In genomic region chr5:145960848-145961600, GRCh38 we compare ENCODE assay signal across 24 cellular contexts. TPM values are rescaled to one million over a fixed set of nuclear protein-coding genes. Genes with fewer than 3 reads are reported as not detected.
DNase-seq lines count a peak whose midpoint lies in the region; ATAC-seq and TF ChIP-seq lines count a peak whose summit lies in the region.
"Had no signal": no experiment of that assay in that cellular context is flagged by ENCODE, and none has a peak within 500 bp of the region (broad histone marks: within the 10 kb centered on the region; RNA-seq: fewer than 3 reads in every experiment).

No MANE protein-coding gene starts in this region.

- H3K4me2 ChIP-seq in hepatocyte = no peak overlapping the region

- TF ChIP-seq CTCF in hepatocyte (IDR thresholded peaks at IDR 0.05; ENCODE audit: poor library complexity) (no peak), upper lobe of right lung (IDR thresholded peaks at IDR 0.05) (no peak)

- CTCF ChIA-PET in activated naive CD4-positive, alpha-beta T cell treated with anti-CD3 and anti-CD28 coated beads for 36 hours (lab: Charles Lee) = no interaction called here
- CTCF ChIA-PET in CD8-positive, alpha-beta memory T cell (lab: Charles Lee) = no interaction called here

- H4K20me1 ChIP-seq in hepatocyte (ENCODE audit: insufficient read depth, poor library complexity, severe bottlenecking) = no peaks in the 10 kb centered on the region

- no peak overlapping the region for H3K4me3 Mint-ChIP-seq in activated naive CD8-positive, alpha-beta T cell
- no peak overlapping the region for H3K4me3 Mint-ChIP-seq in activated naive CD8-positive, alpha-beta T cell treated with anti-CD3 and anti-CD28 coated beads for 36 hours
- no peak overlapping the region for H3K4me3 Mint-ChIP-seq in activated naive CD4-positive, alpha-beta T cell treated with anti-CD3 and anti-CD28 coated beads for 36 hours
- H3K4me3 Mint-ChIP-seq in CD8-positive, alpha-beta memory T cell = no peak overlapping the region
- H3K4me3 Mint-ChIP-seq: activated naive CD8-positive, alpha-beta T cell treated with anti-CD3 and anti-CD28 coated beads, Interleukin-2, amount 10 ng/mL, durations not matched to agents 7 days and 5 days; brain; endodermal cell; T-helper 2 cell treated with Interferon-gamma antibody and Interleukin-4, amounts not matched to agents 5 μg/mL and 100 μg/mL, for 36 hours had no signal

- H3K79me2 ChIP-seq in hepatocyte = peaks cover 75% of the 10 kb centered on the region

- no peaks in the 10 kb centered on the region for H3K9me3 ChIP-seq in hepatocyte (ENCODE audit: low read depth)
- H3K9me3 ChIP-seq in upper lobe of right lung = no peaks in the 10 kb centered on the region
- H3K9me3 ChIP-seq in CD8-positive, alpha-beta memory T cell (ENCODE audit: low read length) = no peaks in the 10 kb centered on the region
- H3K9me3 ChIP-seq: SJSA1 had no signal

- H3K4me1 Mint-ChIP-seq in activated naive CD8-positive, alpha-beta T cell (ENCODE audit: low read depth) = peaks cover 12% of the 10 kb centered on the region
- H3K4me1 Mint-ChIP-seq in activated naive CD8-positive, alpha-beta T cell treated with anti-CD3 and anti-CD28 coated beads for 36 hours = peaks cover 9% of the 10 kb centered on the region
- H3K4me1 Mint-ChIP-seq in activated naive CD4-positive, alpha-beta T cell treated with anti-CD3 and anti-CD28 coated beads for 36 hours (ENCODE audit: low read depth) = no peaks in the 10 kb centered on the region
- no peaks in the 10 kb centered on the region for H3K4me1 Mint-ChIP-seq in CD8-positive, alpha-beta memory T cell
- H3K4me1 Mint-ChIP-seq: activated naive CD8-positive, alpha-beta T cell treated with anti-CD3 and anti-CD28 coated beads, Interleukin-2, amount 10 ng/mL, durations not matched to agents 7 days and 5 days; brain had no signal

- H3K27me3 ChIP-seq in hepatocyte (no peaks in the 10 kb centered on the region), upper lobe of right lung (no peaks in the 10 kb centered on the region)
- no peaks in the 10 kb centered on the region for H3K27me3 ChIP-seq in CD8-positive, alpha-beta memory T cell (ENCODE audit: insufficient read depth, low read length, poor library complexity, severe bottlenecking)
- H3K27me3 ChIP-seq: SJSA1 had no signal

- DNase-seq in activated naive CD8-positive, alpha-beta T cell treated with anti-CD3 and anti-CD28 coated beads for 36 hours = no peak
- DNase-seq in hepatocyte (ENCODE audit: low spot score) (no peak), HT-29 (ENCODE audit: low spot score) (no peak), upper lobe of right lung (no peak)
- DNase-seq in activated naive CD4-positive, alpha-beta T cell treated with anti-CD3 and anti-CD28 coated beads for 36 hours = no peak
- DNase-seq in CD8-positive, alpha-beta memory T cell = no peak
- DNase-seq: activated CD4-positive, alpha-beta T cell treated with anti-CD3 and anti-CD28 coated beads, Interleukin-2, amount 50 U/mL, for 1 hour; activated naive CD8-positive, alpha-beta T cell treated with anti-CD3 and anti-CD28 coated beads, Interleukin-2, amount 10 ng/mL, durations not matched to agents 7 days and 5 days; DND-41; endodermal cell; GOT3; left colon; NCI-H1105; NCI-H2081 treated with DMSO at 0.1 percent for 48 hours; NCI-H446; substantia nigra; WERI-Rb-1 had no signal

- H3K9me3 Mint-ChIP-seq in activated naive CD8-positive, alpha-beta T cell (ENCODE audit: low read depth) = no peaks in the 10 kb centered on the region
- H3K9me3 Mint-ChIP-seq in activated naive CD8-positive, alpha-beta T cell treated with anti-CD3 and anti-CD28 coated beads for 36 hours = no peaks in the 10 kb centered on the region
- no peaks in the 10 kb centered on the region for H3K9me3 Mint-ChIP-seq in activated naive CD4-positive, alpha-beta T cell treated with anti-CD3 and anti-CD28 coated beads for 36 hours
- H3K9me3 Mint-ChIP-seq in CD8-positive, alpha-beta memory T cell = no peaks in the 10 kb centered on the region
- H3K9me3 Mint-ChIP-seq: activated naive CD8-positive, alpha-beta T cell treated with anti-CD3 and anti-CD28 coated beads, Interleukin-2, amount 10 ng/mL, durations not matched to agents 7 days and 5 days; brain; endodermal cell; T-helper 2 cell treated with Interferon-gamma antibody and Interleukin-4, amounts not matched to agents 5 μg/mL and 100 μg/mL, for 36 hours had no signal

- 56% methylated on average over 4 of the region's 4 CpGs for WGBS in hepatocyte (ENCODE audit: low lambda C conversion rate, missing lambda C conversion rate)

- no peaks in the 10 kb centered on the region for H3K9me2 ChIP-seq in hepatocyte (replicated peaks; ENCODE audit: insufficient read depth)

- H3K36me3 ChIP-seq in hepatocyte (replicated peaks; ENCODE audit: insufficient read depth, low read depth) = no peaks in the 10 kb centered on the region
- H3K36me3 ChIP-seq in upper lobe of right lung = no peaks in the 10 kb centered on the region
- no peaks in the 10 kb centered on the region for H3K36me3 ChIP-seq in CD8-positive, alpha-beta memory T cell (ENCODE audit: insufficient read depth, low read length)
- H3K36me3 ChIP-seq: WERI-Rb-1 had no signal

- no peaks in the 10 kb centered on the region for H3K36me3 Mint-ChIP-seq in activated naive CD8-positive, alpha-beta T cell
- no peaks in the 10 kb centered on the region for H3K36me3 Mint-ChIP-seq in activated naive CD8-positive, alpha-beta T cell treated with anti-CD3 and anti-CD28 coated beads for 36 hours
- H3K36me3 Mint-ChIP-seq in activated naive CD4-positive, alpha-beta T cell treated with anti-CD3 and anti-CD28 coated beads for 36 hours (ENCODE audit: low read depth) = no peaks in the 10 kb centered on the region
- H3K36me3 Mint-ChIP-seq in CD8-positive, alpha-beta memory T cell = no peaks in the 10 kb centered on the region
- H3K36me3 Mint-ChIP-seq: activated naive CD8-positive, alpha-beta T cell treated with anti-CD3 and anti-CD28 coated beads, Interleukin-2, amount 10 ng/mL, durations not matched to agents 7 days and 5 days; brain had no signal

- H2AFZ ChIP-seq in hepatocyte = no peak overlapping the region

- peak overlapping the region; percentile 41 for H3K27ac Mint-ChIP-seq in activated naive CD8-positive, alpha-beta T cell
- H3K27ac Mint-ChIP-seq in activated naive CD8-positive, alpha-beta T cell treated with anti-CD3 and anti-CD28 coated beads for 36 hours = no peak overlapping the region
- no peak overlapping the region for H3K27ac Mint-ChIP-seq in activated naive CD4-positive, alpha-beta T cell treated with anti-CD3 and anti-CD28 coated beads for 36 hours
- H3K27ac Mint-ChIP-seq in CD8-positive, alpha-beta memory T cell = no peak overlapping the region
- H3K27ac Mint-ChIP-seq: activated naive CD8-positive, alpha-beta T cell treated with anti-CD3 and anti-CD28 coated beads, Interleukin-2, amount 10 ng/mL, durations not matched to agents 7 days and 5 days; brain; endodermal cell; T-helper 2 cell treated with Interferon-gamma antibody and Interleukin-4, amounts not matched to agents 5 μg/mL and 100 μg/mL, for 36 hours had no signal

- intact Hi-C loops in activated naive CD4-positive, alpha-beta T cell treated with anti-CD3 and anti-CD28 coated beads for 36 hours (cut with micrococcal nuclease) = no loop called here
- intact Hi-C loops in upper lobe of right lung (cut with DNase I) = no loop called here

- ATAC-seq in SK-N-SH treated with all-trans-retinoic acid at 6 μM for 48 hours (peak; percentile 73), upper lobe of right lung (no peak)
- ATAC-seq: left colon had no signal

- peaks cover 18% of the 10 kb centered on the region for H3K4me1 ChIP-seq in hepatocyte (ENCODE audit: insufficient read depth)
- no peaks in the 10 kb centered on the region for H3K4me1 ChIP-seq in upper lobe of right lung
- H3K4me1 ChIP-seq in CD8-positive, alpha-beta memory T cell (ENCODE audit: insufficient read depth, low read length) = no peaks in the 10 kb centered on the region

- H3K27ac ChIP-seq in hepatocyte = peak overlapping the region; percentile 46
- H3K27ac ChIP-seq in upper lobe of right lung = no peak overlapping the region
- H3K27ac ChIP-seq in CD8-positive, alpha-beta memory T cell (ENCODE audit: low read depth, low read length) = no peak overlapping the region
- H3K27ac ChIP-seq: 22Rv1, SJSA1, WERI-Rb-1 had no signal

- peaks cover 1% of the 10 kb centered on the region for H3K27me3 Mint-ChIP-seq in activated naive CD8-positive, alpha-beta T cell
- H3K27me3 Mint-ChIP-seq in activated naive CD8-positive, alpha-beta T cell treated with anti-CD3 and anti-CD28 coated beads for 36 hours = peaks cover 19% of the 10 kb centered on the region
- H3K27me3 Mint-ChIP-seq in activated naive CD4-positive, alpha-beta T cell treated with anti-CD3 and anti-CD28 coated beads for 36 hours (ENCODE audit: low read depth) = peaks cover 6% of the 10 kb centered on the region
- H3K27me3 Mint-ChIP-seq in CD8-positive, alpha-beta memory T cell = no peaks in the 10 kb centered on the region
- H3K27me3 Mint-ChIP-seq: brain had no signal

- POLR2A ChIA-PET in CD8-positive, alpha-beta memory T cell (lab: Charles Lee) = no interaction called here

- no peak overlapping the region for H3K4me3 ChIP-seq in hepatocyte
- no peak overlapping the region for H3K4me3 ChIP-seq in upper lobe of right lung
- no peak overlapping the region for H3K4me3 ChIP-seq in CD8-positive, alpha-beta memory T cell (ENCODE audit: low read length)
- H3K4me3 ChIP-seq: SJSA1 had no signal

TF ChIP-seq in SK-N-SH treated with all-trans-retinoic acid at 6 μM for 48 hours, 23 proteins besides CTCF, POLR2A, EP300 and RAD21 (continues in another document):
- no peak for TF ChIP-seq GLIS3 (CRISPR knock-in tag; IDR thresholded peaks at IDR 0.05)
- TF ChIP-seq ZFP3 (CRISPR knock-in tag; IDR thresholded peaks at IDR 0.05) = no peak
- TF ChIP-seq ZNF70 (CRISPR knock-in tag; IDR thresholded peaks at IDR 0.05) = no peak
- no peak for TF ChIP-seq TOX (CRISPR knock-in tag; IDR thresholded peaks at IDR 0.05; ENCODE audit: borderline replicate concordance)
- TF ChIP-seq ZNF565 (CRISPR knock-in tag; conservative IDR thresholded peaks at IDR 0.05; ENCODE audit: low read depth) = no peak
- TF ChIP-seq ESRRG (CRISPR knock-in tag; IDR thresholded peaks at IDR 0.05) = no peak

RNA-seq across cellular contexts. Expression of gene SH3RF2, which starts 24.6 kb away (rescaled TPM):
- total RNA-seq in activated naive CD8-positive, alpha-beta T cell treated with anti-CD3 and anti-CD28 coated beads for 36 hours = not detected
- total RNA-seq in hepatocyte (32.0 and 35.1 TPM in 2 replicates), upper lobe of right lung (12.4 TPM)
- polyA plus RNA-seq in hepatocyte = 34.1 and 35.4 TPM in 2 replicates
- total RNA-seq in HT-29 (2014; rRNA removed; shearing (Covaris generic)) = 13.9 and 15.9 TPM in 2 replicates
- not detected for total RNA-seq in activated naive CD4-positive, alpha-beta T cell treated with anti-CD3 and anti-CD28 coated beads for 36 hours
- total RNA-seq in CD8-positive, alpha-beta memory T cell = under 1 TPM in 1 of 2 experiments, not detected in 1; 0.09 TPM
- polyA plus RNA-seq in CD8-positive, alpha-beta memory T cell = 0.51 TPM
- total RNA-seq: activated naive CD8-positive, alpha-beta T cell treated with anti-CD3 and anti-CD28 coated beads, Interleukin-2, amount 10 ng/mL, durations not matched to agents 7 days and 5 days had no signal
- polyA plus RNA-seq: neural cell had no signal

Comparison
In these comparisons a context has a peak if more than half of its experiments do, and no peak if none do; other contexts are left out.
1. RNA of gene SH3RF2, which starts 24.6 kb away (total RNA-seq): 32.0 to 35.1 TPM in hepatocyte, 13.9 to 15.9 TPM in HT-29 and 12.4 TPM in upper lobe of right lung (single experiment); 0.09 TPM in CD8-positive, alpha-beta memory T cell, not detected in activated naive CD4-positive, alpha-beta T cell treated with anti-CD3 and anti-CD28 coated beads for 36 hours and not detected in activated naive CD8-positive, alpha-beta T cell treated with anti-CD3 and anti-CD28 coated beads for 36 hours; every median in the first group is over 10 times any median in the second.